In genomic region chr5:33439905-33440481, GRCh38 we compare ENCODE assay signal across 8 cellular contexts. TPM values are rescaled to one million over a fixed set of nuclear protein-coding genes. Genes with fewer than 3 reads are reported as not detected.
DNase-seq lines count a peak whose midpoint lies in the region; ATAC-seq, FAIRE-seq and TF ChIP-seq lines count a peak whose summit lies in the region.

No MANE protein-coding gene starts in this region.

- H3K4me1 ChIP-seq in Panc1 (ENCODE audit: control insufficient read depth, insufficient read depth, low read length): peaks cover 13% of the 10 kb centered on the region; the same call in 1 of the 2 replicates

- no peaks in the 10 kb centered on the region for H3K27me3 ChIP-seq in Panc1 (ENCODE audit: control insufficient read depth, insufficient read depth, low read length)

- FAIRE-seq in RCC 7860 (lab: Jason Lieb, UNC): no peak

- CTCF ChIA-PET in Panc1 (lab: Charles Lee): no interaction called here

- TSS peak; percentile 84 for BruUV-seq in Panc1 (replicated peaks; lab: Mats Ljungman, UMichigan)

- peaks cover 21% of the 10 kb centered on the region for H3K36me3 ChIP-seq in Panc1 (ENCODE audit: control insufficient read depth, insufficient read depth, low read length)

- DNase-seq in NCI-H1105 treated with DMSO at 0.1 percent for 48 hours (lab: John Stamatoyannopoulos, UW) (peak; percentile 68), NCI-H1105 (lab: John Stamatoyannopoulos, UW) (no peak), Panc1 (ENCODE audit: low read depth, low spot score) (no peak), germinal center (ENCODE audit: low spot score) (peak; percentile 5), substantia nigra (lab: John Stamatoyannopoulos, UW) (no peak), RCC 7860 (ENCODE audit: low spot score) (no peak), posterior vena cava (ENCODE audit: low spot score) (no peak)
- no peak for DNase-seq in activated CD4-positive, alpha-beta T cell treated with anti-CD3 and anti-CD28 coated beads, Interleukin-2, amount 50 U/mL, for 4 hours

- ATAC-seq in Panc1: peak; percentile 53

- H3K27ac ChIP-seq in Panc1 (ENCODE audit: low read length): peak overlapping the region; percentile 99
- peak overlapping the region; percentile 94 for H3K27ac ChIP-seq in substantia nigra (ENCODE audit: low read depth, low read length, poor library complexity, severe bottlenecking)

- intact Hi-C loops in Panc1 (cut with micrococcal nuclease; ENCODE audit: unreplicated experiment) (loop anchor here (5.0 kb wide), 1 partner anchor 492 kb away; no protein-coding TSS in a partner anchor), posterior vena cava (cut with DNase I) (no loop called here)

- POLR2A ChIA-PET in Panc1 (lab: Charles Lee): no interaction called here

- in situ Hi-C loops in Panc1 (cut with HindIII; ENCODE audit: low pct_unique_long_range_greater_than_20kb, low sequenced_read_pairs): no loop called here

- TF ChIP-seq CTCF in Panc1 (IDR thresholded peaks at IDR 0.05): no peak

- no peaks in the 10 kb centered on the region for H3K9me3 ChIP-seq in Panc1 (ENCODE audit: control insufficient read depth, insufficient read depth, low read depth, low read length)

- H3K4me3 ChIP-seq in Panc1 (ENCODE audit: low read depth in 2 of 2, low read length in 2 of 2): peak overlapping the region; percentile 96 to 99

RNA-seq across cellular contexts. Expression of gene TARS1, which starts 0.8 kb away (rescaled TPM):
- total RNA-seq in Panc1 (2021; ENCODE audit: unreplicated experiment) (258 TPM), posterior vena cava (100 to 1,000 TPM in 1 of 2 donors, 10 to 100 TPM in 1; 85.9 to 113 TPM)
- polyA plus RNA-seq in Panc1 (2012; ENCODE audit: insufficient read length): 184 TPM

Comparison
In these comparisons a context has a peak if more than half of its experiments do, and no peak if none do; other contexts are left out.
1. DNase-seq: peak in NCI-H1105 treated with DMSO at 0.1 percent for 48 hours (single experiment) and germinal center (single experiment); none in NCI-H1105 (single experiment), Panc1 (single experiment), substantia nigra (0 of 49), RCC 7860 (single experiment), activated CD4-positive, alpha-beta T cell treated with anti-CD3 and anti-CD28 coated beads, Interleukin-2, amount 50 U/mL, for 4 hours (0 of 2) and posterior vena cava (single experiment).